In the genomic region with DNA sequence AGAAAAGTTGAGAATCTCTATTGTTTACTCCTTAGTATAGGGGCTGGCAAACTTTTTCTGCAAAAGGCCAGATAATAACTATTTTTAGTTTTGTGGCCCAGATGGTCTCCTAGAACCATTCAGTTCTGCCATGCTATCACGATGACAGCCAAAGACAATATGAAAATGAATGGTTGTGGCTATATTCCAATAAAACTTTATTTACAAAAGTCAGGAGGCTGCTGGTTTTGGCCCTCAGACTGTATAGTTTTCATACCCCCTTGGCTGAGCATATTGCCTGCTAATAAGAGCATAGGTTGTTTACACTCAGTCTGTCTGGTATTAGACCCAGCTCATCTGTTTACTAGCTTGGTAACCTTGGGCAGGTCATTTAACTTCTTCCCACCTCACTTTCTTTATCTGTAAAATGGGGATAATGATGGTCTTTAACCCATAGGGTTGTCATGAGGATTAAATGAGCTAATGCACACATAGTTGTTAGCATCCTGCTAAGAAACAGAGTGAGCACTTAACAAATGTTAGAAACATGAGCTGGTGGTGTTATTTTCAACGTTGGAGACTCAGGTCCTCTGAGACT, we compare ENCODE assay signal across 22 cellular contexts.
"Had no signal": no experiment of that assay in that cellular context is flagged by ENCODE, and none has a peak within 500 bp of the region (broad histone marks: within the 10 kb centered on the region; RNA-seq: fewer than 3 reads in every experiment).

No MANE protein-coding gene starts in this region.

- H3K36me3 ChIP-seq: heart left ventricle, neutrophil, pancreas, right atrium auricular region, upper lobe of left lung had no signal

- H3K4me3 Mint-ChIP-seq: activated CD8-positive, alpha-beta T cell treated with anti-CD3 and anti-CD28 coated beads, Interleukin-2, amount 10 ng/mL, durations not matched to agents 7 days and 5 days; activated naive CD8-positive, alpha-beta T cell treated with anti-CD3 and anti-CD28 coated beads, Interleukin-2, amount 50 U/mL, for 24 hours; activated T-helper 1 cell treated with anti-CD3 and anti-CD28 coated beads, Interleukin-12 subunit alpha, Interleukin-12 subunit beta, Interleukin-2, Interleukin-4 antibody, amounts not matched to agents 30 ng/mL and 10 ng/mL and 1 ng/mL, durations not matched to agents 14 hours and 24 hours and 36 hours; dendritic cell treated with granulocyte-macrophage colony-stimulating factor and Interleukin-4, amounts not matched to agents 40 ng/mL and 50 ng/mL, for 4 days; memory B cell; natural killer cell treated with Interleukin-12 subunit alpha and Interleukin-12 subunit beta and Interleukin-15 and Interleukin-18, amount 100 ng/mL, for 72 hours had no signal

- DNase-seq: activated CD4-positive, alpha-beta T cell treated with anti-CD3 and anti-CD28 coated beads, Interleukin-2, amount 50 U/mL, for 1 hour; activated CD4-positive, CD25-positive, alpha-beta regulatory T cell treated with anti-CD3 and anti-CD28 coated beads, Interleukin-2, amount 50 U/mL, for 72 hours; activated CD8-positive, alpha-beta T cell treated with anti-CD3 and anti-CD28 coated beads, Interleukin-2, amount 10 ng/mL, durations not matched to agents 7 days and 5 days; activated gamma-delta T cell; activated naive CD4-positive, alpha-beta T cell treated with anti-CD3 and anti-CD28 coated beads, Interleukin-2, amount 50 U/mL, for 16 hours; activated naive CD8-positive, alpha-beta T cell treated with anti-CD3 and anti-CD28 coated beads, Interleukin-2, amount 50 U/mL, for 24 hours; effector CD4-positive, alpha-beta T cell; heart left ventricle; left colon; pancreas; psoas muscle; stimulated activated CD4-positive, alpha-beta T cell treated with anti-CD3 and anti-CD28 coated beads, Interleukin-4, amount 100 ng/mL, for 24 hours; stimulated activated naive CD8-positive, alpha-beta T cell treated with anti-CD3 and anti-CD28 coated beads, Interleukin-15, Interleukin-2, amounts not matched to agents 100 U/mL and 50 U/mL, for 24 hours; upper lobe of left lung had no signal

- FAIRE-seq: endometrium, keratinocyte, pancreas had no signal

- H3K27me3 Mint-ChIP-seq: activated naive CD8-positive, alpha-beta T cell treated with anti-CD3 and anti-CD28 coated beads, Interleukin-2, amount 50 U/mL, for 24 hours; dendritic cell treated with granulocyte-macrophage colony-stimulating factor and Interleukin-4, amounts not matched to agents 40 ng/mL and 50 ng/mL, for 4 days; memory B cell; natural killer cell treated with Interleukin-12 subunit alpha and Interleukin-12 subunit beta and Interleukin-15 and Interleukin-18, amount 100 ng/mL, for 72 hours had no signal

- H3K27me3 ChIP-seq: heart left ventricle, neutrophil, pancreas, right atrium auricular region, upper lobe of left lung had no signal

- H3K27ac Mint-ChIP-seq: activated CD8-positive, alpha-beta T cell treated with anti-CD3 and anti-CD28 coated beads, Interleukin-2, amount 10 ng/mL, durations not matched to agents 7 days and 5 days; activated naive CD8-positive, alpha-beta T cell treated with anti-CD3 and anti-CD28 coated beads, Interleukin-2, amount 50 U/mL, for 24 hours; activated T-helper 1 cell treated with anti-CD3 and anti-CD28 coated beads, Interleukin-12 subunit alpha, Interleukin-12 subunit beta, Interleukin-2, Interleukin-4 antibody, amounts not matched to agents 30 ng/mL and 10 ng/mL and 1 ng/mL, durations not matched to agents 14 hours and 24 hours and 36 hours; dendritic cell treated with granulocyte-macrophage colony-stimulating factor and Interleukin-4, amounts not matched to agents 40 ng/mL and 50 ng/mL, for 4 days; memory B cell; natural killer cell treated with Interleukin-12 subunit alpha and Interleukin-12 subunit beta and Interleukin-15 and Interleukin-18, amount 100 ng/mL, for 72 hours had no signal

- H3K27ac ChIP-seq: heart left ventricle, neutrophil, pancreas, psoas muscle, right atrium auricular region, upper lobe of left lung had no signal

- H3K4me3 ChIP-seq: heart left ventricle, pancreas, psoas muscle, right atrium auricular region, upper lobe of left lung had no signal

- H3K9me3 Mint-ChIP-seq: activated naive CD8-positive, alpha-beta T cell treated with anti-CD3 and anti-CD28 coated beads, Interleukin-2, amount 50 U/mL, for 24 hours; activated T-helper 1 cell treated with anti-CD3 and anti-CD28 coated beads, Interleukin-12 subunit alpha, Interleukin-12 subunit beta, Interleukin-2, Interleukin-4 antibody, amounts not matched to agents 30 ng/mL and 10 ng/mL and 1 ng/mL, durations not matched to agents 14 hours and 24 hours and 36 hours; dendritic cell treated with granulocyte-macrophage colony-stimulating factor and Interleukin-4, amounts not matched to agents 40 ng/mL and 50 ng/mL, for 4 days; memory B cell had no signal

- H3K36me3 Mint-ChIP-seq: natural killer cell treated with Interleukin-12 subunit alpha and Interleukin-12 subunit beta and Interleukin-15 and Interleukin-18, amount 100 ng/mL, for 72 hours had no signal

- H3K9me3 ChIP-seq: heart left ventricle, neutrophil, pancreas, psoas muscle, right atrium auricular region, upper lobe of left lung had no signal
